Comparison of ENCODE assay signal across 1 cellular context in the genomic region with DNA sequence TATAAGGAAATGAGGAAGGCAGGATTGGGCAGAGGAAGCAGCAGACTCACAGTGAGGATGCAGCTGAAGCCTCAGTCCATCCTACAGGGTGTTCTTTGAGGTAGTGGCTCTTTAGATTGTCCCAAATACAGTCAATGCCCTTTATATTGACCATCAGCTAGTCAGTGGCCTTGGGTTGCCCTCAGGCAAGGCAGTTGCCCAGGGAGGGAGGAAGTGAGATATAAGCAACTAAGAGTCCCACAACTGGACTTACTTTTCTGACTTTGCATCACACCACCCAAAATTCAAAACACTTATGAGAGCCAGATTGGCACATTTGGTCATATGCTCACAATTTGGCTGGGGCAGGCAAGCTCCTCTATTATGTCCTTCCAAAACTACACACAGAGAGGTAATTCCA.
TF ChIP-seq lines count a peak whose summit lies in the region.

No MANE protein-coding gene starts in this region.

TF ChIP-seq in K562, 482 proteins besides CTCF, POLR2A, EP300 and RAD21:
- no peak for TF ChIP-seq RNF219 (CRISPR knock-in tag; IDR thresholded peaks at IDR 0.05)
- TF ChIP-seq, protein P1, sequence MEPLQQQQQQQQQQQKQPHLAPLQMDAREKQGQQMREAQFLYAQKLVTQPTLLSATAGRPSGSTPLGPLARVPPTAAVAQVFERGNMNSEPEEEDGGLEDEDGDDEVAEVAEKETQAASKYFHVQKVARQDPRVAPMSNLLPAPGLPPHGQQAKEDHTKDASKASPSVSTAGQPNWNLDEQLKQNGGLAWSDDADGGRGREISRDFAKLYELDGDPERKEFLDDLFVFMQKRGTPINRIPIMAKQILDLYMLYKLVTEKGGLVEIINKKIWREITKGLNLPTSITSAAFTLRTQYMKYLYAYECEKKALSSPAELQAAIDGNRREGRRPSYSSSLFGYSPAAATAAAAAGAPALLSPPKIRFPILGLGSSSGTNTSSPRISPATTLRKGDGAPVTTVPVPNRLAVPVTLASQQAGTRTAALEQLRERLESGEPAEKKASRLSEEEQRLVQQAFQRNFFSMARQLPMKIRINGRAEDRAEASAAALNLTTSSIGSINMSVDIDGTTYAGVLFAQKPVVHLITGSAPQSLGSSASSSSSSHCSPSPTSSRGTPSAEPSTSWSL (CRISPR knock-in tag; IDR thresholded peaks at IDR 0.05; ENCODE audit: borderline replicate concordance), result no peak
- TF ChIP-seq GABPA (tag; conservative IDR thresholded peaks at IDR 0.05; ENCODE audit: low read depth), result no peak
- no peak for TF ChIP-seq TBP (optimal IDR thresholded peaks at IDR 0.05; ENCODE audit: low read depth, low read length)
- TF ChIP-seq ZNF184 (CRISPR knock-in tag; IDR thresholded peaks at IDR 0.05), result no peak
- TF ChIP-seq, protein P2, sequence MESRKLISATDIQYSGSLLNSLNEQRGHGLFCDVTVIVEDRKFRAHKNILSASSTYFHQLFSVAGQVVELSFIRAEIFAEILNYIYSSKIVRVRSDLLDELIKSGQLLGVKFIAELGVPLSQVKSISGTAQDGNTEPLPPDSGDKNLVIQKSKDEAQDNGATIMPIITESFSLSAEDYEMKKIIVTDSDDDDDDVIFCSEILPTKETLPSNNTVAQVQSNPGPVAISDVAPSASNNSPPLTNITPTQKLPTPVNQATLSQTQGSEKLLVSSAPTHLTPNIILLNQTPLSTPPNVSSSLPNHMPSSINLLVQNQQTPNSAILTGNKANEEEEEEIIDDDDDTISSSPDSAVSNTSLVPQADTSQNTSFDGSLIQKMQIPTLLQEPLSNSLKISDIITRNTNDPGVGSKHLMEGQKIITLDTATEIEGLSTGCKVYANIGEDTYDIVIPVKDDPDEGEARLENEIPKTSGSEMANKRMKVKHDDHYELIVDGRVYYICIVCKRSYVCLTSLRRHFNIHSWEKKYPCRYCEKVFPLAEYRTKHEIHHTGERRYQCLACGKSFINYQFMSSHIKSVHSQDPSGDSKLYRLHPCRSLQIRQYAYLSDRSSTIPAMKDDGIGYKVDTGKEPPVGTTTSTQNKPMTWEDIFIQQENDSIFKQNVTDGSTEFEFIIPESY (CRISPR knock-in tag; IDR thresholded peaks at IDR 0.05), result no peak
TF ChIP-seq in K562: peak in this region for 0.
